ENCODE assay signal across 8 cellular contexts in genomic region chr10:50260791-50261281, GRCh38. TPM values are rescaled to one million over a fixed set of nuclear protein-coding genes. Genes with fewer than 3 reads are reported as not detected.
DNase-seq lines count a peak whose midpoint lies in the region; ATAC-seq and TF ChIP-seq lines count a peak whose summit lies in the region.

No MANE protein-coding gene starts in this region.

- H3K36me3 ChIP-seq in Caco-2 (ENCODE audit: control insufficient read depth, insufficient read depth, low read length) (no peaks in the 10 kb centered on the region), tibial nerve (no peaks in the 10 kb centered on the region)

- intact Hi-C loops in Caco-2 (cut with micrococcal nuclease; ENCODE audit: unreplicated experiment), result loop anchor here (1.0 to 2.0 kb wide), 3 partner anchors 10 to 23 kb away; partner anchors contain the start of gene ASAH2
- intact Hi-C loops in activated CD4-positive, alpha-beta memory T cell treated with anti-CD3 and anti-CD28 coated beads for 36 hours (cut with micrococcal nuclease), result loop anchor here (5.0 kb wide), 1 partner anchor 376 kb away; no protein-coding TSS in a partner anchor

- peak; percentile 50 to 57 for DNase-seq in Caco-2
- DNase-seq in activated CD4-positive, alpha-beta memory T cell treated with anti-CD3 and anti-CD28 coated beads for 36 hours, result peak; percentile 15
- DNase-seq in tibial nerve (ENCODE audit: low spot score in 2 of 2), result no peak
- DNase-seq in C1 segment of cervical spinal cord (lab: John Stamatoyannopoulos, UW), result no peak
- DNase-seq in NCI-H146 treated with DMSO at 0.1 percent for 48 hours (lab: John Stamatoyannopoulos, UW; ENCODE audit: unreplicated experiment), result no peak
- no peak for DNase-seq in NCI-H1105 treated with DMSO at 0.1 percent for 48 hours (lab: John Stamatoyannopoulos, UW)

- H3K27me3 ChIP-seq in Caco-2 (replicated peaks; ENCODE audit: control insufficient read depth, insufficient read depth, low read length), result no peaks in the 10 kb centered on the region
- H3K27me3 ChIP-seq in tibial nerve, result no peaks in the 10 kb centered on the region

- no peak overlapping the region for H3K27ac Mint-ChIP-seq in Caco-2 (ENCODE audit: unreplicated experiment)
- H3K27ac Mint-ChIP-seq in activated CD4-positive, alpha-beta memory T cell treated with anti-CD3 and anti-CD28 coated beads for 36 hours, result no peak overlapping the region

- no peaks in the 10 kb centered on the region for H3K4me1 Mint-ChIP-seq in Caco-2 (ENCODE audit: low read depth, unreplicated experiment)
- H3K4me1 Mint-ChIP-seq in activated CD4-positive, alpha-beta memory T cell treated with anti-CD3 and anti-CD28 coated beads for 36 hours (ENCODE audit: low read depth), result peaks cover 2% of the 10 kb centered on the region

- no peaks in the 10 kb centered on the region for H3K36me3 Mint-ChIP-seq in Caco-2 (ENCODE audit: insufficient read depth, unreplicated experiment)
- no peaks in the 10 kb centered on the region for H3K36me3 Mint-ChIP-seq in activated CD4-positive, alpha-beta memory T cell treated with anti-CD3 and anti-CD28 coated beads for 36 hours

- POLR2A ChIA-PET in Caco-2 (lab: Charles Lee), result interaction anchor here (0.6 kb wide), 1 partner anchor 62 kb away, joined by 4 read pairs; no protein-coding TSS in a partner anchor
- POLR2A ChIA-PET in activated CD4-positive, alpha-beta memory T cell treated with anti-CD3 and anti-CD28 coated beads for 36 hours (lab: Charles Lee), result no interaction called here

- no peak overlapping the region for H3K4me3 Mint-ChIP-seq in Caco-2 (ENCODE audit: unreplicated experiment)
- H3K4me3 Mint-ChIP-seq in activated CD4-positive, alpha-beta memory T cell treated with anti-CD3 and anti-CD28 coated beads for 36 hours, result no peak overlapping the region

- 48 to 52% methylated on average over 2 of the region's 2 CpGs for whole genome bisulfite sequencing in tibial nerve, 2 donors

- H3K27me3 Mint-ChIP-seq in Caco-2 (ENCODE audit: insufficient read depth, unreplicated experiment), result peaks cover 6% of the 10 kb centered on the region
- H3K27me3 Mint-ChIP-seq in activated CD4-positive, alpha-beta memory T cell treated with anti-CD3 and anti-CD28 coated beads for 36 hours, result peaks cover 33% of the 10 kb centered on the region

- peak; percentile 90 for ATAC-seq in GM19324 (IDR thresholded peaks at IDR 0.05; ENCODE audit: low FRiP score, unreplicated experiment)
- peak; percentile 99 for ATAC-seq in HG03108 (IDR thresholded peaks at IDR 0.05; ENCODE audit: unreplicated experiment)

- H3K4me1 ChIP-seq in Caco-2 (peaks cover 18% of the 10 kb centered on the region), tibial nerve (no peaks in the 10 kb centered on the region)

- no peak overlapping the region for H3K4me3 ChIP-seq in Caco-2 (ENCODE audit: low read depth, low read length)
- no peak overlapping the region for H3K4me3 ChIP-seq in tibial nerve

- peaks cover 22% of the 10 kb centered on the region for H3K9me3 Mint-ChIP-seq in Caco-2 (ENCODE audit: unreplicated experiment)
- H3K9me3 Mint-ChIP-seq in activated CD4-positive, alpha-beta memory T cell treated with anti-CD3 and anti-CD28 coated beads for 36 hours, result no peaks in the 10 kb centered on the region

- TF ChIP-seq EP300 in tibial nerve (IDR thresholded peaks at IDR 0.05), result no peak

- no TSS peak for BruUV-seq in Caco-2 (replicated peaks; lab: Mats Ljungman, UMichigan)

- TF ChIP-seq CTCF in Caco-2 (IDR thresholded peaks at IDR 0.05; ENCODE audit: insufficient read depth in 1 of 2, low read depth in 1 of 2, low read length in 1 of 2, severe bottlenecking in 1 of 2, unreplicated experiment in 1 of 2), result no peak
- TF ChIP-seq CTCF in tibial nerve (IDR thresholded peaks at IDR 0.05), result no peak

- TF ChIP-seq POLR2A in tibial nerve (IDR thresholded peaks at IDR 0.05), result no peak

- no peak overlapping the region for H3K27ac ChIP-seq in tibial nerve

- CTCF ChIA-PET in Caco-2 (lab: Charles Lee), result interaction anchor here (1.3 to 1.6 kb wide), 2 partner anchors 9 to 15 kb away, joined by 4 to 7 read pairs; partner anchors contain the start of gene ASAH2
- CTCF ChIA-PET in activated CD4-positive, alpha-beta memory T cell treated with anti-CD3 and anti-CD28 coated beads for 36 hours (lab: Charles Lee), result interaction anchor here (1.0 kb wide), 1 partner anchor 12 kb away, joined by 3 read pairs; no protein-coding TSS in a partner anchor

- peaks cover 3% of the 10 kb centered on the region; the same call in 1 of the 2 replicates for H3K9me3 ChIP-seq in Caco-2
- H3K9me3 ChIP-seq in tibial nerve, result no peaks in the 10 kb centered on the region

RNA-seq across cellular contexts. Expression of gene ASAH2, which starts 9.5 kb away (rescaled TPM):
- total RNA-seq in Caco-2 (2022) (4.6 and 7.3 TPM in 2 replicates), tibial nerve (1 to 10 TPM in 1 of 4 donors, under 1 TPM in 2, not detected in 1; under 0.01 to 1.5 (median 0.66) TPM)
- 1 to 10 TPM; 3.0 to 3.3 TPM for total RNA-seq in activated CD4-positive, alpha-beta memory T cell treated with anti-CD3 and anti-CD28 coated beads for 36 hours

Comparison
In these comparisons a context has a peak if more than half of its experiments do, and no peak if none do; other contexts are left out.
1. DNase-seq: peak in Caco-2 (2 of 2) and activated CD4-positive, alpha-beta memory T cell treated with anti-CD3 and anti-CD28 coated beads for 36 hours (single experiment); none in tibial nerve (0 of 2), C1 segment of cervical spinal cord (0 of 14), NCI-H146 treated with DMSO at 0.1 percent for 48 hours (single experiment) and NCI-H1105 treated with DMSO at 0.1 percent for 48 hours (single experiment).